Comparison of ENCODE assay signal across 30 cellular contexts in the genomic region with DNA sequence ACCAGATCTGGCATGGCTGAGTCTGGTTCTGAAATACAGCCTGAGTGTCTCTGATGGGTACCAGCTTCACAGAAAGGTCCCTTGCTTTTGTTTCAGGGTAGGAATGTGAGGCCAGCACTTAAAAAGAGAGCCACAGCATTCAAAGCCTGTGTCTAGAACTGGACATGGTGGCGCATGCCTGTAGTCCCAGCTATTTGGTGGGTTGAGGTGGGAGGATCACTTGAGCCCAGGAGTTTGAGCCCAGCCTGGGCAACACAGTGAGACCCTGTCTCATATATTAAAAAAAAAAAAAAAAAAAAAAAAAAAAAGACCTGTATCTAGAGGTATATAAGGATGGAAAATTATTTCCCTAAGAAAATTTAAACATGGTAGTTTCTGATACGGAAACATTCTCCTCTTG.
"Had no signal": no experiment of that assay in that cellular context is flagged by ENCODE, and none has a peak within 500 bp of the region (broad histone marks: within the 10 kb centered on the region; RNA-seq: fewer than 3 reads in every experiment).

No MANE protein-coding gene starts in this region.

- H3K36me3 ChIP-seq: adrenal gland, breast epithelium, Peyer's patch, WERI-Rb-1 had no signal

- H3K4me1 Mint-ChIP-seq: activated CD4-positive, alpha-beta T cell treated with anti-CD3 and anti-CD28 coated beads, Interleukin-2, amount 10 ng/mL, durations not matched to agents 24 days and 14 days had no signal

- H3K27ac Mint-ChIP-seq: activated CD4-positive, alpha-beta T cell treated with anti-CD3 and anti-CD28 coated beads, Interleukin-2, amount 10 ng/mL, durations not matched to agents 24 days and 14 days; activated CD8-positive, alpha-beta T cell treated with anti-CD3 and anti-CD28 coated beads for 36 hours; activated naive CD4-positive, alpha-beta T cell treated with anti-CD3 and anti-CD28 coated beads for 36 hours; activated naive CD4-positive, alpha-beta T cell treated with anti-CD3 and anti-CD28 coated beads, Interleukin-2, amount 50 U/mL, for 72 hours; activated T-helper 2 cell treated with anti-CD3 and anti-CD28 coated beads, Interferon-gamma antibody, Interleukin-2, Interleukin-4, amounts not matched to agents 10 μg/mL and 5 μg/mL and 100 μg/mL, durations not matched to agents 14 hours and 24 hours and 36 hours had no signal

- H3K27me3 ChIP-seq: adrenal gland, body of pancreas, breast epithelium, Peyer's patch, SJSA1 had no signal

- H3K9me3 ChIP-seq: adrenal gland, body of pancreas, breast epithelium, Peyer's patch, SJSA1 had no signal

- H3K4me1 ChIP-seq: body of pancreas, breast epithelium, Peyer's patch had no signal

- H3K27me3 Mint-ChIP-seq: activated CD4-positive, alpha-beta T cell treated with anti-CD3 and anti-CD28 coated beads, Interleukin-2, amount 10 ng/mL, durations not matched to agents 24 days and 14 days; activated CD8-positive, alpha-beta T cell treated with anti-CD3 and anti-CD28 coated beads for 36 hours had no signal

- ATAC-seq: activated CD8-positive, alpha-beta T cell treated with anti-CD3 and anti-CD28 coated beads for 36 hours; activated naive CD4-positive, alpha-beta T cell treated with anti-CD3 and anti-CD28 coated beads, Interleukin-2, amount 50 U/mL, for 72 hours; body of pancreas; PC-3 had no signal

- H3K4me3 Mint-ChIP-seq: activated CD4-positive, alpha-beta T cell treated with anti-CD3 and anti-CD28 coated beads, Interleukin-2, amount 10 ng/mL, durations not matched to agents 24 days and 14 days; activated CD8-positive, alpha-beta T cell treated with anti-CD3 and anti-CD28 coated beads for 36 hours; activated naive CD4-positive, alpha-beta T cell treated with anti-CD3 and anti-CD28 coated beads for 36 hours had no signal

- DNase-seq: activated CD4-positive, alpha-beta T cell treated with anti-CD3 and anti-CD28 coated beads, Interleukin-2, amount 10 ng/mL, durations not matched to agents 24 days and 14 days; activated CD4-positive, alpha-beta T cell treated with anti-CD3 and anti-CD28 coated beads, Interleukin-2, amount 50 U/mL, for 4 hours; activated CD8-positive, alpha-beta T cell treated with anti-CD3 and anti-CD28 coated beads for 36 hours; activated gamma-delta T cell treated with Interleukin-2 at 50 U/mL for 16 hours; activated naive CD4-positive, alpha-beta T cell treated with anti-CD3 and anti-CD28 coated beads for 36 hours; activated T-cell treated with anti-CD3 and anti-CD28 coated beads, Interleukin-2, amount 50 U/mL, for 1 hour; adrenal gland; body of pancreas; caudate nucleus; cerebellar nuclear complex; NCI-H1048; NCI-H1436; NCI-H1694; NCI-H1930; NCI-H2081 treated with DMSO at 0.1 percent for 48 hours; NCI-H510A; NCI-H526; NCI-H748 treated with DMSO at 0.1 percent for 48 hours; NK-92 treated with Interleukin-12 subunit alpha and Interleukin-12 subunit beta, amount 100 ng/mL, for 24 hours; PC-3; Peyer's patch; RPMI8226; SHP77 treated with DMSO at 0.1 percent for 48 hours; T1000; WERI-Rb-1 had no signal

- H3K27ac ChIP-seq: adrenal gland, body of pancreas, breast epithelium, Peyer's patch, SJSA1 had no signal

- FAIRE-seq: astrocyte had no signal

- H3K4me3 ChIP-seq: adrenal gland, body of pancreas, breast epithelium, Peyer's patch, SJSA1 had no signal

- H3K9me3 Mint-ChIP-seq: activated CD4-positive, alpha-beta T cell treated with anti-CD3 and anti-CD28 coated beads, Interleukin-2, amount 10 ng/mL, durations not matched to agents 24 days and 14 days; activated naive CD4-positive, alpha-beta T cell treated with anti-CD3 and anti-CD28 coated beads for 36 hours; activated naive CD4-positive, alpha-beta T cell treated with anti-CD3 and anti-CD28 coated beads, Interleukin-2, amount 50 U/mL, for 72 hours; activated T-helper 2 cell treated with anti-CD3 and anti-CD28 coated beads, Interferon-gamma antibody, Interleukin-2, Interleukin-4, amounts not matched to agents 10 μg/mL and 5 μg/mL and 100 μg/mL, durations not matched to agents 14 hours and 24 hours and 36 hours had no signal
